In the genomic region with DNA sequence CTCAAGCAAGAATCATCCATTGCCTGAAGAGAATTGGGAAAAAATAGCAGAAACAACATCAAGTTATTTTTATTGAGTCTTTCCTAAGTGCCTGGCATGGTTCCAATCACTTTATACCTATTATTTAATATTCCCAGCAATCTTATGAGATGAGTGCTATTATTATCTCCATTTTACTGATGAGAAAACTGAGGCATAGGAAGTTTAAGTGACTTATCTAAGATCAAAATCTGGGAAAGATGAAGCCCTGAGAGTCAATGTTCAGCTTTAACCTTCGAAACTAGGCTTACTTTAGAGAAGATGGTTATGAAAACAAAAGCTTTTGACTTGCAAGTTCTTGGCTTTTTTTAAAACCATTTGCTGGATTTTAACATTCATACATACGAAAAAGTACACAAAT, we compare ENCODE assay signal across 19 cellular contexts.
DNase-seq lines count a peak whose midpoint lies in the region; ATAC-seq, FAIRE-seq and TF ChIP-seq lines count a peak whose summit lies in the region.
"Had no signal": no experiment of that assay in that cellular context is flagged by ENCODE, and none has a peak within 500 bp of the region (broad histone marks: within the 10 kb centered on the region; RNA-seq: fewer than 3 reads in every experiment).

No MANE protein-coding gene starts in this region.

- H2AFZ ChIP-seq in K562 (ENCODE audit: low read depth, low read length) = peak overlapping the region; percentile 65; the same call in 1 of the 2 replicates

- no peaks in the 10 kb centered on the region for H3K9me1 ChIP-seq in K562 (ENCODE audit: control insufficient read depth, insufficient read depth, low read length)

- no peaks in the 10 kb centered on the region for H3K9me3 ChIP-seq in K562 (replicated peaks; ENCODE audit: control insufficient read depth, insufficient read depth, low read depth, low read length)
- H3K9me3 ChIP-seq in right lobe of liver = no peaks in the 10 kb centered on the region
- H3K9me3 ChIP-seq: BLaER1 had no signal

- no peaks in the 10 kb centered on the region for H4K20me1 ChIP-seq in K562 (replicated peaks; ENCODE audit: control insufficient read depth, insufficient read depth, low read length)
- H4K20me1 ChIP-seq: BLaER1 had no signal

- no peak for TF ChIP-seq CTCF in K562 (IDR thresholded peaks at IDR 0.05 in 2 of 3, conservative IDR thresholded peaks at IDR 0.05 in 1 of 3; ENCODE audit: insufficient read depth in 2 of 3, low read depth in 1 of 3, low read length in 3 of 3)
- no peak for TF ChIP-seq CTCF in right lobe of liver (IDR thresholded peaks at IDR 0.05)

- intact Hi-C loops in K562 (cut with micrococcal nuclease) = no loop called here
- intact Hi-C loops in right lobe of liver (cut with DNase I) = no loop called here
- intact Hi-C loops in posterior vena cava (cut with DNase I) = no loop called here

- FAIRE-seq in H54 (lab: Jason Lieb, UNC) = peak; percentile 33
- no peak for FAIRE-seq in K562 (lab: Jason Lieb, UNC)
- FAIRE-seq: D721Med, GM12878, GM18507 had no signal

- TF ChIP-seq EP300 in K562 (IDR thresholded peaks at IDR 0.05; ENCODE audit: low read length) = no peak

- TF ChIP-seq RAD21 in K562 (CRISPR knock-in tag; conservative IDR thresholded peaks at IDR 0.05 in 1 of 2, IDR thresholded peaks at IDR 0.05 in 1 of 2) = no peak

- no peaks in the 10 kb centered on the region for H3K79me2 ChIP-seq in K562 (ENCODE audit: control insufficient read depth, insufficient read depth, low read length)

- CTCF ChIA-PET in K562 (lab: Yijun Ruan, JAX; ENCODE audit: low intra/inter-chr PET ratio) = no interaction called here

- H3K27ac ChIP-seq in K562 (ENCODE audit: extremely low read depth, low read depth, low read length) (no peak overlapping the region), right lobe of liver (peak overlapping the region in 2 of 3 donors; percentile 39 to 60)
- H3K27ac ChIP-seq: BLaER1, C4-2B had no signal

- in situ Hi-C loops in K562 (cut with MboI) = no loop called here

- H3K36me3 ChIP-seq in K562 (ENCODE audit: control insufficient read depth, insufficient read depth, low read length) (no peaks in the 10 kb centered on the region), right lobe of liver (no peaks in the 10 kb centered on the region)
- H3K36me3 ChIP-seq: BLaER1 had no signal

- no peak for TF ChIP-seq POLR2A in H54 (IDR thresholded peaks at IDR 0.05; ENCODE audit: low read depth, low read length)
- TF ChIP-seq POLR2A in K562 (conservative IDR thresholded peaks at IDR 0.05) = no peak
- TF ChIP-seq POLR2A in right lobe of liver (IDR thresholded peaks at IDR 0.05) = no peak

- no peak overlapping the region for H3K9ac ChIP-seq in K562 (ENCODE audit: insufficient read depth in 1 of 2, low read depth in 2 of 2, low read length in 2 of 2)
- H3K9ac ChIP-seq: BLaER1 had no signal

- no TSS peak for BruUV-seq in K562 (replicated peaks; lab: Mats Ljungman, UMichigan)

- no peaks in the 10 kb centered on the region for H3K4me1 ChIP-seq in K562 (replicated peaks in 1 of 2; ENCODE audit: control insufficient read depth in 2 of 2, insufficient read depth in 2 of 2, low read length in 2 of 2)
- H3K4me1 ChIP-seq in right lobe of liver = peaks cover 0 to 22% (median 11%) of the 10 kb centered on the region in 4 donors
- H3K4me1 ChIP-seq: BLaER1 had no signal

- DNase-seq in H54 (ENCODE audit: insufficient read length, low spot score) = no peak
- DNase-seq in K562 (ENCODE audit: extremely low read depth in 1 of 4, low spot score in 3 of 4) = no peak
- no peak for DNase-seq in right lobe of liver
- DNase-seq in NOMO-1 (lab: John Stamatoyannopoulos, UW; ENCODE audit: unreplicated experiment in 2 of 2) = no peak
- no peak for DNase-seq in posterior vena cava (ENCODE audit: low spot score)
- DNase-seq: CD4-positive, CD25-positive, alpha-beta regulatory T cell; CD8-positive, alpha-beta T cell; DMS 273 treated with DMSO at 0.1 percent for 48 hours; EL; GDM1; GOT3; H7; HCEC 1CT had no signal

- WGBS in K562 (ENCODE audit: insufficient coverage, low coverage, missing lambda C conversion rate) = 23% methylated on average over 2 of the region's 2 CpGs
- 29% methylated on average over 2 of the region's 2 CpGs for WGBS in right lobe of liver (ENCODE audit: insufficient coverage, low coverage, low lambda C conversion rate, missing lambda C conversion rate)

- H3K4me2 ChIP-seq in K562 (ENCODE audit: insufficient read depth, low read length) = no peak overlapping the region
- H3K4me2 ChIP-seq: BLaER1 had no signal

- no peak for ATAC-seq in K562
- ATAC-seq in right lobe of liver = peak in 1 of 4 donors; percentile 5
- ATAC-seq in GM21529 (IDR thresholded peaks at IDR 0.05; ENCODE audit: unreplicated experiment) = no peak
- ATAC-seq: CD8-positive, alpha-beta T cell; GM12878 had no signal

- POLR2A ChIA-PET in K562 (lab: Yijun Ruan, JAX) = interaction anchor here (0.9 to 1.6 kb wide), 3 partner anchors 12 to 21 kb away, joined by 3 to 4 read pairs (median 3); no protein-coding TSS in a partner anchor

- H3K27me3 ChIP-seq in K562 (ENCODE audit: control insufficient read depth in 2 of 2, insufficient read depth in 2 of 2, low read length in 2 of 2) = no peaks in the 10 kb centered on the region
- no peaks in the 10 kb centered on the region for H3K27me3 ChIP-seq in right lobe of liver
- H3K27me3 ChIP-seq: BLaER1 had no signal

- H3K4me3 ChIP-seq in K562 = no peak overlapping the region
- H3K4me3 ChIP-seq in right lobe of liver = no peak overlapping the region
- H3K4me3 ChIP-seq: BLaER1, GM12878 had no signal

TF ChIP-seq in K562, 482 proteins besides CTCF, POLR2A, EP300 and RAD21:
- TF ChIP-seq RBM25 (IDR thresholded peaks at IDR 0.05; ENCODE audit: low read depth, low read length, severe bottlenecking) (peak; percentile 78), TEAD2 (tag; IDR thresholded peaks at IDR 0.05) (no peak), RCOR1 (IDR thresholded peaks at IDR 0.05; ENCODE audit: borderline replicate concordance in 1 of 2, low read depth in 2 of 2, low read length in 2 of 2) (no peak), NFIC (IDR thresholded peaks at IDR 0.05) (0 out of 2 replicates have a peak, but pooled peaks have one; percentile 26), ADNP (tag; IDR thresholded peaks at IDR 0.05) (peak; percentile 68)
